Comparison of ENCODE assay signal across 9 cellular contexts in the genomic region with DNA sequence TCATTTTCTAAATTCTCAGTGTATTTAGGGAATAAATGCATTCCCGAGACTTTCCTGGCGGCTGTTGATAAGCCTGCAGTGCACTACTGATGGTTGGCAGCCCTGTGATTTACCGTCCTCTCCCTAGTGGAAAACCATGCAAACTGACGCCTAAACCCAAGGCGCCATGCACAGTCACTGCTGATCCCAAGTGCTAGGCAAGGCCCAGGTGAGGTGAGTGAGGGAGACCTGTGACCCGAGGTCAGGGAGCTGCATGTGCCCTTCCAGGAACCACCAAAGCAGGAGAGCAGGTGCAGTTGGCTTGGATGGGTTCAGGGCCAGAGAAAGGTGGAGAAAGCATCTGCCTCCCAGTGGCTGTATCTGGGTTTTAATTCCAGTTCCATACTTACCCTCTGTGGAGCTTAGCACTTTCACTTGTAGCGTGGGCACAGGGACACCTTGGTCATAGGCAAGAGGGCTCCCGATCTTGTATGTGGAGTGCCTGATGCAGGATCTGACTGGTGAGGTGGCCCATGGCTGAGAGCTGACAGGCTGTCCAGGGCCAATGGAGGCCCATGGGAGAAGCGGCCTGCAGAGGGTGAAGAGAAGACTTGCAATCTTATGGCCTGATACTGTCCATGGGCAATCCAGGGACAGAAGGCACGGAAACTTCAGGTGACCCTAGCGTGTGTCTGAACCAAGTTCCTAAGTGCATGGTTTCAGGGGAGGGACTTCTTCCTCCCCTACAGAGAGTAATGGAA.
"Had no signal": no experiment of that assay in that cellular context is flagged by ENCODE, and none has a peak within 500 bp of the region (broad histone marks: within the 10 kb centered on the region; RNA-seq: fewer than 3 reads in every experiment).

No MANE protein-coding gene starts in this region.

- H3K36me3 ChIP-seq: gastrocnemius medialis had no signal

- H3K4me3 ChIP-seq: gastrocnemius medialis, smooth muscle cell had no signal

- H3K27me3 Mint-ChIP-seq: stimulated activated memory B cell treated with anti-CD40 and anti-IgM and Interleukin-4, amounts not matched to agents 10 μg/mL and 1 μg/mL and 100 μg/mL, for 72 hours; type B pancreatic cell had no signal

- H3K36me3 Mint-ChIP-seq: stimulated activated memory B cell treated with anti-CD40 and anti-IgM and Interleukin-4, amounts not matched to agents 10 μg/mL and 1 μg/mL and 100 μg/mL, for 72 hours; type B pancreatic cell had no signal

- H3K9me3 ChIP-seq: gastrocnemius medialis had no signal

- H3K27me3 ChIP-seq: gastrocnemius medialis had no signal

- H3K27ac Mint-ChIP-seq: stimulated activated memory B cell treated with anti-CD40 and anti-IgM and Interleukin-4, amounts not matched to agents 10 μg/mL and 1 μg/mL and 100 μg/mL, for 72 hours; type B pancreatic cell had no signal

- DNase-seq: activated naive CD4-positive, alpha-beta T cell treated with Interleukin-2 at 50 U/mL for 16 hours; cortex of kidney; effector CD8-positive, alpha-beta T cell; gastrocnemius medialis; T-helper 2 cell had no signal

- H3K9me3 Mint-ChIP-seq: stimulated activated memory B cell treated with anti-CD40 and anti-IgM and Interleukin-4, amounts not matched to agents 10 μg/mL and 1 μg/mL and 100 μg/mL, for 72 hours; type B pancreatic cell had no signal

- H3K4me3 Mint-ChIP-seq: stimulated activated memory B cell treated with anti-CD40 and anti-IgM and Interleukin-4, amounts not matched to agents 10 μg/mL and 1 μg/mL and 100 μg/mL, for 72 hours; type B pancreatic cell had no signal

- ATAC-seq: activated CD4-positive, CD25-positive, alpha-beta regulatory T cell treated with anti-CD3 and anti-CD28 coated beads, Interleukin-2, amount 50 U/mL, for 24 hours; gastrocnemius medialis; stimulated activated memory B cell treated with anti-CD40 and anti-IgM and Interleukin-4, amounts not matched to agents 10 μg/mL and 1 μg/mL and 100 μg/mL, for 72 hours had no signal
